In the genomic region with DNA sequence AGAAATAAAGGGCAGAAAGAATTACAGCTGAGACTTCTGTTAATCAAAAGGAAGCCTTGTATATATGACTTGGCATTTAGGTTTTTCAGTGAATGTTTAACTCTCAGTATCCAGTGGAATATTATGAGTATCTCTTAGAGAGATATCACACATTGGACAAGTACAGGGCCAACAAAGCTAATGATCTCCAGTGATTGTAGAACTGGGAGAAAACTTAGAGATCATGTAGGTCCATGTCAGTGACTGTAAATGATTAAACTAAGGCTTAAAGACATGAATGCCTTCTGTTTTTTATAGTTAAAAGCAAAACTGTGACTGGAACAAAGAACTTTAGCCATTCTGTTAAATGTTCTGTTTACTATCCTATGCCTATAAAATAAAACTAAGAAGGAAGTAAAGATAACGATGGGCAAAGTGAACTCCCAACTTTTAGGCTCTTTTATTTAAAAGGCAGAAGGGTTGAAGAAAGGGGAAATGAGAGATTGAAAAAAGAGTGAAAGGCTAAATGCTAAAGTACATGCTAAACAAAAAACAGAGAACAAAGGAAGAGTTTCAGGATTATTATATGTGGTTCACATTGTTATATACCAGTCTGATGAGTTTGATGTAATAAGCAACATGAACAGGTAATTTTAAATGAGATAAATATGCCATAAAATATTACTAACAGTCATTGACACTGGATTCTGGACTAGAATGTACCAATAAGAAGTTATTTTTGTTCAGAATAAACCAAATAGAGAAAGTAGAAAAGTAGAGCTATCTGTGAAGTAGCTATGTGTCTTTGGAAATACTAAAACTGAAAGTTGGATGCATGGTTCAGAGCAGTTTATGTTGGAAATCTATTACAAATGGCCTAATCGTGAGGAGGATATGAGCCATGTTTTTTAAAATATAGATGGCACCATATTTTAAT, we compare ENCODE assay signal across 1 cellular context.
TF ChIP-seq lines count a peak whose summit lies in the region.

No MANE protein-coding gene starts in this region.

TF ChIP-seq in SK-N-SH, 30 proteins besides CTCF, POLR2A, EP300 and RAD21 (continued from another document):
- TF ChIP-seq, protein P1, sequence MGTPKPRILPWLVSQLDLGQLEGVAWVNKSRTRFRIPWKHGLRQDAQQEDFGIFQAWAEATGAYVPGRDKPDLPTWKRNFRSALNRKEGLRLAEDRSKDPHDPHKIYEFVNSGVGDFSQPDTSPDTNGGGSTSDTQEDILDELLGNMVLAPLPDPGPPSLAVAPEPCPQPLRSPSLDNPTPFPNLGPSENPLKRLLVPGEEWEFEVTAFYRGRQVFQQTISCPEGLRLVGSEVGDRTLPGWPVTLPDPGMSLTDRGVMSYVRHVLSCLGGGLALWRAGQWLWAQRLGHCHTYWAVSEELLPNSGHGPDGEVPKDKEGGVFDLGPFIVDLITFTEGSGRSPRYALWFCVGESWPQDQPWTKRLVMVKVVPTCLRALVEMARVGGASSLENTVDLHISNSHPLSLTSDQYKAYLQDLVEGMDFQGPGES (IDR thresholded peaks at IDR 0.05; ENCODE audit: low read depth, low read length): no peak
- TF ChIP-seq POLR2AphosphoS5 (IDR thresholded peaks at IDR 0.05; ENCODE audit: low read depth, low read length) (no peak), NRF1 (IDR thresholded peaks at IDR 0.05; ENCODE audit: low read depth, low read length) (no peak), RFX5 (IDR thresholded peaks at IDR 0.05; ENCODE audit: low read length) (no peak), GABPA (IDR thresholded peaks at IDR 0.05; ENCODE audit: low read depth) (no peak), RXRA (IDR thresholded peaks at IDR 0.05; ENCODE audit: borderline replicate concordance, low read depth) (no peak)
TF ChIP-seq in SK-N-SH: peak in this region for 0.
